8 cellular contexts compared by ENCODE assay signal in genomic region chr5:140546851-140547507, GRCh38. TPM values are rescaled to one million over a fixed set of nuclear protein-coding genes. Genes with fewer than 3 reads are reported as not detected.
DNase-seq lines count a peak whose midpoint lies in the region; ATAC-seq, FAIRE-seq and TF ChIP-seq lines count a peak whose summit lies in the region.

No MANE protein-coding gene starts in this region.

- POLR2A ChIA-PET in H1 (lab: Charles Lee; ENCODE audit: partially characterized antibody): interaction anchor here (0.7 to 14.4 kb wide), 20 partner anchors 11 to 201 kb away, joined by 3 to 191 read pairs (median 5); partner anchors contain the start of genes APBB3, DND1, HARS1 and HARS2

- peak overlapping the region; percentile 85 to 88 (median 88) for H3K27ac Mint-ChIP-seq in nephron

- H3K4me3 ChIP-seq in BLaER1 treated with 17β-estradiol and CSF1 and Interleukin-3, amounts not matched to agents 10 nM and 100 nM: peak overlapping the region; percentile 29 to 65 (median 54); a peak in 13 of 20 replicates
- H3K4me3 ChIP-seq in LNCaP clone FGC (ENCODE audit: low read depth, low read length) (peak overlapping the region; percentile 49), H1 (ENCODE audit: extremely low read depth in 1 of 4, insufficient read depth in 2 of 4, low read depth in 3 of 4, low read length in 4 of 4) (peak overlapping the region; percentile 5 to 66 (median 44); a peak in 5 of 8 replicates)

- H3K9ac ChIP-seq in BLaER1 treated with 17β-estradiol and CSF1 and Interleukin-3, amounts not matched to agents 10 nM and 100 nM: peak overlapping the region; percentile 76 to 90 (median 80); a peak in 21 of 22 replicates
- peak overlapping the region in 3 of 4 experiments; percentile 13 to 38 (median 34); a peak in 4 of 7 replicates for H3K9ac ChIP-seq in H1 (replicated peaks in 1 of 4; ENCODE audit: extremely low read depth in 1 of 4, low read depth in 3 of 4, low read length in 3 of 4)

- no peak overlapping the region for H2BK20ac ChIP-seq in H1 (ENCODE audit: low read length)

- H3K36me3 ChIP-seq in BLaER1 treated with 17β-estradiol and CSF1 and Interleukin-3, amounts not matched to agents 10 nM and 100 nM: peaks cover 56 to 78% (median 70%) of the 10 kb centered on the region in 11 experiments
- peaks cover 13 to 42% (median 31%) of the 10 kb centered on the region in 4 experiments for H3K36me3 ChIP-seq in H1 (ENCODE audit: control insufficient read depth in 2 of 4, insufficient read depth in 4 of 4, low read length in 3 of 4)

- peak overlapping the region; percentile 33 for H3K4ac ChIP-seq in H1 (replicated peaks; ENCODE audit: insufficient read length, low read depth, low read length)

- H3K23me2 ChIP-seq in H1 (ENCODE audit: low read depth, low read length): peaks cover 6% of the 10 kb centered on the region

- H3K14ac ChIP-seq in H1 (ENCODE audit: insufficient read length): no peak overlapping the region

- peaks cover 40% of the 10 kb centered on the region for H3K4me1 Mint-ChIP-seq in nephron

- H3K79me1 ChIP-seq in H1 (ENCODE audit: low read depth, low read length): no peaks in the 10 kb centered on the region

- no peak overlapping the region for H4K91ac ChIP-seq in H1 (replicated peaks; ENCODE audit: insufficient read length, low read length)

- peak overlapping the region; percentile 26 for H2BK5ac ChIP-seq in H1 (ENCODE audit: low read depth, low read length)

- peak overlapping the region; percentile 77 to 84 (median 83) for H3K4me3 Mint-ChIP-seq in nephron

- no peaks in the 10 kb centered on the region for H3K27me3 Mint-ChIP-seq in nephron (ENCODE audit: low read depth)

- no peak overlapping the region for H2BK12ac ChIP-seq in H1 (ENCODE audit: low read depth, low read length)

- TF ChIP-seq POLR2A in H1 (IDR thresholded peaks at IDR 0.05; ENCODE audit: control extremely low read depth in 1 of 2, low read depth in 2 of 2, low read length in 2 of 2): no peak

- no peak overlapping the region for H2BK120ac ChIP-seq in H1 (replicated peaks; ENCODE audit: low read depth, low read length)

- no peak overlapping the region; the same call in 1 of the 2 replicates for H4K8ac ChIP-seq in H1 (ENCODE audit: extremely low read depth, insufficient read depth, low read length)

- no peak for TF ChIP-seq RAD21 in H1 (IDR thresholded peaks at IDR 0.05 in 1 of 2, conservative IDR thresholded peaks at IDR 0.05 in 1 of 2; ENCODE audit: low read depth in 2 of 2, low read length in 2 of 2)

- peaks cover 56% of the 10 kb centered on the region for H3K36me3 Mint-ChIP-seq in nephron (ENCODE audit: low read depth)

- FAIRE-seq in H1 (lab: Jason Lieb, UNC): no peak

- H2AFZ ChIP-seq in H1 (ENCODE audit: low read length): no peak overlapping the region

- no peaks in the 10 kb centered on the region for H3K9me3 ChIP-seq in BLaER1 treated with 17β-estradiol and CSF1 and Interleukin-3, amounts not matched to agents 10 nM and 100 nM (replicated peaks in 1 of 11)
- H3K9me3 ChIP-seq in H1 (ENCODE audit: insufficient read depth in 2 of 2, low read depth in 1 of 2, low read length in 1 of 2): no peaks in the 10 kb centered on the region

- no peak overlapping the region for H4K5ac ChIP-seq in H1 (ENCODE audit: insufficient read length, low read depth, low read length)

- ATAC-seq in GM19328 (IDR thresholded peaks at IDR 0.05; ENCODE audit: unreplicated experiment): no peak
- no peak for ATAC-seq in HG03095 (IDR thresholded peaks at IDR 0.05; ENCODE audit: unreplicated experiment)

- no peak overlapping the region for H3K23ac ChIP-seq in H1 (ENCODE audit: insufficient read length)

- H3K27ac ChIP-seq in BLaER1 treated with 17β-estradiol and CSF1 and Interleukin-3, amounts not matched to agents 10 nM and 100 nM: peak overlapping the region; percentile 31 to 92 (median 88); a peak in 21 of 22 replicates
- H3K27ac ChIP-seq in H1 (ENCODE audit: low read depth, low read length): peak overlapping the region; percentile 46; the same call in 1 of the 2 replicates

- H3K18ac ChIP-seq in H1 (ENCODE audit: extremely low read depth, low read length): peak overlapping the region; percentile 56

- WGBS in H1 (ENCODE audit: extremely low coverage in 1 of 2, insufficient coverage in 1 of 2, insufficient read length in 1 of 2, insufficient replicate concordance in 2 of 2, low coverage in 1 of 2, low lambda C conversion rate in 2 of 2, missing lambda C conversion rate in 1 of 2), 2 experiments: 70% methylated on average over 13 of the region's 13 CpGs; no CpG with 5 or more reads in 1 of the 2 experiments

- H3K79me2 ChIP-seq in H1 (ENCODE audit: control insufficient read depth in 1 of 2, insufficient read depth in 2 of 2, low read length in 2 of 2): no peaks in the 10 kb centered on the region

- peak overlapping the region; percentile 86 to 98 (median 92) for H3K4me2 ChIP-seq in BLaER1 treated with 17β-estradiol and CSF1 and Interleukin-3, amounts not matched to agents 10 nM and 100 nM
- peak overlapping the region; percentile 71 to 94 for H3K4me2 ChIP-seq in H1 (ENCODE audit: insufficient read depth in 1 of 2, low read depth in 2 of 2, low read length in 2 of 2)

- DNase-seq in LNCaP clone FGC (ENCODE audit: low read depth): no peak
- no peak for DNase-seq in H1 (ENCODE audit: low read depth in 1 of 2, low spot score in 2 of 2)
- no peak for DNase-seq in DMS153 treated with DMSO at 0.1 percent for 48 hours (lab: John Stamatoyannopoulos, UW; ENCODE audit: unreplicated experiment)
- no peak for DNase-seq in NCI-H1694 (lab: John Stamatoyannopoulos, UW)

- no peak overlapping the region for H2AK5ac ChIP-seq in H1 (ENCODE audit: low read depth, low read length)

- no peaks in the 10 kb centered on the region for H3K27me3 ChIP-seq in BLaER1 treated with 17β-estradiol and CSF1 and Interleukin-3, amounts not matched to agents 10 nM and 100 nM
- no peaks in the 10 kb centered on the region for H3K27me3 ChIP-seq in H1 (replicated peaks in 1 of 4; ENCODE audit: control insufficient read depth in 3 of 4, extremely low read depth in 1 of 4, insufficient read depth in 3 of 4, low read length in 3 of 4)

- no peak overlapping the region for H2BK15ac ChIP-seq in H1 (ENCODE audit: low read length)

- no peak overlapping the region for H3K56ac ChIP-seq in H1 (replicated peaks; ENCODE audit: insufficient read length, low read depth, low read length)

- peaks cover 42 to 65% (median 55%) of the 10 kb centered on the region in 10 experiments for H3K4me1 ChIP-seq in BLaER1 treated with 17β-estradiol and CSF1 and Interleukin-3, amounts not matched to agents 10 nM and 100 nM
- peaks cover 0 to 18% (median 6%) of the 10 kb centered on the region in 4 experiments; a peak in 4 of 7 replicates for H3K4me1 ChIP-seq in H1 (replicated peaks in 1 of 4; ENCODE audit: control insufficient read depth in 3 of 4, insufficient read depth in 4 of 4, low read length in 3 of 4)

- TF ChIP-seq CTCF in LNCaP clone FGC (IDR thresholded peaks at IDR 0.05; ENCODE audit: control insufficient read depth, extremely low read depth, insufficient read depth): no peak
- no peak for TF ChIP-seq CTCF in H1 (IDR thresholded peaks at IDR 0.05; ENCODE audit: control extremely low read depth in 1 of 3, insufficient read depth in 1 of 3, low read depth in 1 of 3, low read length in 3 of 3)
- TF ChIP-seq CTCF in nephron (IDR thresholded peaks at IDR 0.05; ENCODE audit: unreplicated experiment in 3 of 3): no peak

- CTCF ChIA-PET in H1 (lab: Charles Lee; ENCODE audit: partially characterized antibody): interaction anchor here (0.5 to 3.1 kb wide), 20 partner anchors 11 to 309 kb away, joined by 3 to 19 read pairs (median 4); partner anchors contain the start of gene SRA1

- no peak for TF ChIP-seq EP300 in H1 (IDR thresholded peaks at IDR 0.05; ENCODE audit: borderline replicate concordance in 1 of 2, low read depth in 2 of 2, low read length in 2 of 2)

- H4K20me1 ChIP-seq in BLaER1 treated with 17β-estradiol and CSF1 and Interleukin-3, amounts not matched to agents 10 nM and 100 nM: peaks cover 0 to 43% (median 0%) of the 10 kb centered on the region in 11 experiments; a peak in 7 of 22 replicates
- peaks cover 0 to 3% of the 10 kb centered on the region in 2 experiments for H4K20me1 ChIP-seq in H1 (replicated peaks in 1 of 2; ENCODE audit: control insufficient read depth in 1 of 2, insufficient read depth in 2 of 2, low read length in 2 of 2)

- no peaks in the 10 kb centered on the region for H3K9me3 Mint-ChIP-seq in nephron

RNA-seq across cellular contexts. Expression of gene EIF4EBP3, which starts 0.5 kb away (rescaled TPM):
- 8.9 and 11.7 TPM in 2 replicates for total RNA-seq in H1 (2021; fragmentation: NEBNext Ultra II Directional; extraction: Animal tissue kit (Norgen Biotek cat#: 25700))
- 11.0 and 11.1 TPM in 2 replicates for polyA plus RNA-seq in H1 (2011; rRNA removed)
- polyA plus RNA-seq in H1 (2011; cell fraction: cytosol; rRNA removed): 7.6 TPM
- polyA plus RNA-seq in H1 (2011; cell fraction: nucleus; rRNA removed): 7.5 TPM
- 7.5 to 15.4 TPM (median 11.0 TPM) in 4 replicates for polyA plus RNA-seq in H1 (2012, experiment 1 of 2)
- polyA plus RNA-seq in H1 (2012, experiment 2 of 2): 12.7 TPM
- 13.9 TPM for polyA plus RNA-seq in H1 (2013, experiment 1 of 2)
- 13.9 TPM for polyA plus RNA-seq in H1 (2013, experiment 2 of 2)
- polyA minus RNA-seq in H1 (2011; rRNA and poly(A)+ RNA removed): 0.59 and 3.4 TPM in 2 replicates
- polyA minus RNA-seq in H1 (2011; cell fraction: cytosol; rRNA and poly(A)+ RNA removed): 7.2 TPM
- 3.7 TPM for polyA minus RNA-seq in H1 (2011; cell fraction: nucleus; rRNA and poly(A)+ RNA removed)

RNA-seq across cellular contexts. Expression of gene SRA1, which starts 10.3 kb away (rescaled TPM):
- 34.3 and 39.4 TPM in 2 replicates for total RNA-seq in H1 (2021; fragmentation: NEBNext Ultra II Directional; extraction: Animal tissue kit (Norgen Biotek cat#: 25700))
- 26.0 and 27.4 TPM in 2 replicates for polyA plus RNA-seq in H1 (2011; rRNA removed)
- polyA plus RNA-seq in H1 (2011; cell fraction: cytosol; rRNA removed): 27.9 TPM
- 30.0 TPM for polyA plus RNA-seq in H1 (2011; cell fraction: nucleus; rRNA removed)
- 31.2 to 41.2 TPM (median 38.2 TPM) in 4 replicates for polyA plus RNA-seq in H1 (2012, experiment 1 of 2)
- polyA plus RNA-seq in H1 (2012, experiment 2 of 2): 44.7 TPM
- polyA plus RNA-seq in H1 (2013, experiment 1 of 2): 27.7 TPM
- polyA plus RNA-seq in H1 (2013, experiment 2 of 2): 26.5 TPM
- polyA minus RNA-seq in H1 (2011; rRNA and poly(A)+ RNA removed): 14.1 and 15.8 TPM in 2 replicates
- polyA minus RNA-seq in H1 (2011; cell fraction: cytosol; rRNA and poly(A)+ RNA removed): 21.0 TPM
- 19.8 TPM for polyA minus RNA-seq in H1 (2011; cell fraction: nucleus; rRNA and poly(A)+ RNA removed)

RNA-seq across cellular contexts. Expression of gene APBB3, which starts 17.4 kb away (rescaled TPM):
- total RNA-seq in H1 (2021; fragmentation: NEBNext Ultra II Directional; extraction: Animal tissue kit (Norgen Biotek cat#: 25700)): 12.0 and 16.0 TPM in 2 replicates
- 21.9 and 30.0 TPM in 2 replicates for polyA plus RNA-seq in H1 (2011; rRNA removed)
- polyA plus RNA-seq in H1 (2011; cell fraction: cytosol; rRNA removed): 31.0 TPM
- polyA plus RNA-seq in H1 (2011; cell fraction: nucleus; rRNA removed): 148 TPM
- polyA plus RNA-seq in H1 (2012, experiment 1 of 2): 15.9 to 22.5 TPM (median 18.0 TPM) in 4 replicates
- polyA plus RNA-seq in H1 (2012, experiment 2 of 2): 6.7 TPM
- 9.3 TPM for polyA plus RNA-seq in H1 (2013, experiment 1 of 2)
- 8.3 TPM for polyA plus RNA-seq in H1 (2013, experiment 2 of 2)
- polyA minus RNA-seq in H1 (2011; rRNA and poly(A)+ RNA removed): 19.3 and 25.5 TPM in 2 replicates
- 7.8 TPM for polyA minus RNA-seq in H1 (2011; cell fraction: cytosol; rRNA and poly(A)+ RNA removed)
- polyA minus RNA-seq in H1 (2011; cell fraction: nucleus; rRNA and poly(A)+ RNA removed): 28.3 TPM

RNA-seq across cellular contexts. Expression of gene SLC35A4, which starts 17.6 kb away (rescaled TPM):
- total RNA-seq in H1 (2021; fragmentation: NEBNext Ultra II Directional; extraction: Animal tissue kit (Norgen Biotek cat#: 25700)): 78.6 and 81.9 TPM in 2 replicates
- 131 and 133 TPM in 2 replicates for polyA plus RNA-seq in H1 (2011; rRNA removed)
- 87.3 TPM for polyA plus RNA-seq in H1 (2011; cell fraction: cytosol; rRNA removed)
- 92.3 TPM for polyA plus RNA-seq in H1 (2011; cell fraction: nucleus; rRNA removed)
- polyA plus RNA-seq in H1 (2012, experiment 1 of 2): 101 to 122 TPM (median 110 TPM) in 4 replicates
- 170 TPM for polyA plus RNA-seq in H1 (2012, experiment 2 of 2)
- 58.5 TPM for polyA plus RNA-seq in H1 (2013, experiment 1 of 2)
- 57.3 TPM for polyA plus RNA-seq in H1 (2013, experiment 2 of 2)
- 139 and 187 TPM in 2 replicates for polyA minus RNA-seq in H1 (2011; rRNA and poly(A)+ RNA removed)
- 31.1 TPM for polyA minus RNA-seq in H1 (2011; cell fraction: cytosol; rRNA and poly(A)+ RNA removed)
- 32.7 TPM for polyA minus RNA-seq in H1 (2011; cell fraction: nucleus; rRNA and poly(A)+ RNA removed)
